In genomic region chr12:54608786-54609185, GRCh38 we compare ENCODE assay signal across 27 cellular contexts. TPM values are rescaled to one million over a fixed set of nuclear protein-coding genes. Genes with fewer than 3 reads are reported as not detected.
DNase-seq lines count a peak whose midpoint lies in the region; ATAC-seq and TF ChIP-seq lines count a peak whose summit lies in the region.
"Had no signal": no experiment of that assay in that cellular context is flagged by ENCODE, and none has a peak within 500 bp of the region (broad histone marks: within the 10 kb centered on the region; RNA-seq: fewer than 3 reads in every experiment).

No MANE protein-coding gene starts in this region.

- H3K4me3 ChIP-seq in SK-N-MC (no peak overlapping the region), gastrocnemius medialis (no peak overlapping the region)
- H3K4me3 ChIP-seq: BLaER1, GM12878 had no signal

- ATAC-seq in left lobe of liver (no peak), gastrocnemius medialis (no peak)
- ATAC-seq: GM12878 had no signal

- no peaks in the 10 kb centered on the region for H3K27me3 ChIP-seq in gastrocnemius medialis
- H3K27me3 ChIP-seq: BLaER1 had no signal

- H3K27ac ChIP-seq in SK-N-MC (peak overlapping the region; percentile 71), gastrocnemius medialis (no peak overlapping the region)
- H3K27ac ChIP-seq: BLaER1 had no signal

- no peak overlapping the region for H3K4me3 Mint-ChIP-seq in activated CD4-positive, alpha-beta T cell treated with anti-CD3 and anti-CD28 coated beads, Interleukin-2, amount 10 ng/mL, durations not matched to agents 24 days and 14 days
- H3K4me3 Mint-ChIP-seq: CD14-positive monocyte; CD4-positive, alpha-beta memory T cell; CD4-positive, CD25-positive, alpha-beta regulatory T cell; CD8-positive, alpha-beta memory T cell had no signal

- H3K36me3 Mint-ChIP-seq in activated CD4-positive, alpha-beta T cell treated with anti-CD3 and anti-CD28 coated beads, Interleukin-2, amount 10 ng/mL, durations not matched to agents 24 days and 14 days (ENCODE audit: low read depth): no peaks in the 10 kb centered on the region
- H3K36me3 Mint-ChIP-seq: CD14-positive monocyte; CD4-positive, alpha-beta memory T cell; CD4-positive, CD25-positive, alpha-beta regulatory T cell; CD8-positive, alpha-beta memory T cell had no signal

- no peak for DNase-seq in activated CD4-positive, alpha-beta T cell treated with anti-CD3 and anti-CD28 coated beads, Interleukin-2, amount 10 ng/mL, durations not matched to agents 24 days and 14 days
- DNase-seq in activated CD4-positive, alpha-beta T cell treated with anti-CD3 and anti-CD28 coated beads, Interleukin-2, amount 50 U/mL, for 48 hours: no peak
- DNase-seq in SK-N-MC (ENCODE audit: low read depth, low spot score) (no peak), left lobe of liver (ENCODE audit: low spot score) (peak; percentile 12), renal cortical epithelial cell (ENCODE audit: low read depth) (peak; percentile 15), gastrocnemius medialis (no peak), NCI-H2171 treated with DMSO at 0.1 percent for 48 hours (lab: John Stamatoyannopoulos, UW) (no peak), cerebellum (ENCODE audit: low spot score) (no peak)
- DNase-seq: 8988T; ACHN; BE2C; CD4-positive, alpha-beta memory T cell; CD4-positive, CD25-positive, alpha-beta regulatory T cell; CD8-positive, alpha-beta memory T cell; COR-L47; DMS 273 treated with DMSO at 0.1 percent for 48 hours; DMS153; DMS79; DND-41; EL; GDM1 had no signal

- peaks cover 25% of the 10 kb centered on the region for H3K27me3 Mint-ChIP-seq in activated CD4-positive, alpha-beta T cell treated with anti-CD3 and anti-CD28 coated beads, Interleukin-2, amount 10 ng/mL, durations not matched to agents 24 days and 14 days

- TF ChIP-seq POLR2A in gastrocnemius medialis (IDR thresholded peaks at IDR 0.05): no peak

- in situ Hi-C loops in gastrocnemius medialis (cut with MboI; ENCODE audit: low sequenced_read_pairs in 4 of 4): no loop called here

- peak overlapping the region; percentile 40 for H3K27ac Mint-ChIP-seq in activated CD4-positive, alpha-beta T cell treated with anti-CD3 and anti-CD28 coated beads, Interleukin-2, amount 10 ng/mL, durations not matched to agents 24 days and 14 days
- H3K27ac Mint-ChIP-seq: CD14-positive monocyte; CD4-positive, alpha-beta memory T cell had no signal

- H3K9me3 ChIP-seq in SK-N-MC (ENCODE audit: low read depth, low read length) (no peaks in the 10 kb centered on the region), gastrocnemius medialis (no peaks in the 10 kb centered on the region)
- H3K9me3 ChIP-seq: BE2C, BLaER1 had no signal

- H3K36me3 ChIP-seq in SK-N-MC (ENCODE audit: insufficient read depth, low read length): no peaks in the 10 kb centered on the region
- no peaks in the 10 kb centered on the region for H3K36me3 ChIP-seq in gastrocnemius medialis
- H3K36me3 ChIP-seq: BE2C, BLaER1 had no signal

- no peaks in the 10 kb centered on the region for H3K4me1 Mint-ChIP-seq in activated CD4-positive, alpha-beta T cell treated with anti-CD3 and anti-CD28 coated beads, Interleukin-2, amount 10 ng/mL, durations not matched to agents 24 days and 14 days
- H3K4me1 Mint-ChIP-seq: CD14-positive monocyte; CD4-positive, alpha-beta memory T cell; CD4-positive, CD25-positive, alpha-beta regulatory T cell; CD8-positive, alpha-beta memory T cell had no signal

- no peaks in the 10 kb centered on the region for H3K9me3 Mint-ChIP-seq in activated CD4-positive, alpha-beta T cell treated with anti-CD3 and anti-CD28 coated beads, Interleukin-2, amount 10 ng/mL, durations not matched to agents 24 days and 14 days
- H3K9me3 Mint-ChIP-seq: CD14-positive monocyte; CD4-positive, alpha-beta memory T cell; CD8-positive, alpha-beta memory T cell had no signal

- peaks cover 0 to 5% of the 10 kb centered on the region in 2 donors for H3K4me1 ChIP-seq in gastrocnemius medialis
- H3K4me1 ChIP-seq: BE2C, BLaER1 had no signal

- intact Hi-C loops in activated CD4-positive, alpha-beta T cell treated with anti-CD3 and anti-CD28 coated beads, Interleukin-2, amount 10 ng/mL, durations not matched to agents 24 days and 14 days (cut with micrococcal nuclease): no loop called here
- intact Hi-C loops in gastrocnemius medialis (cut with DNase I; ENCODE audit: low total_unique reads): no loop called here

- no peak for TF ChIP-seq CTCF in gastrocnemius medialis (IDR thresholded peaks at IDR 0.05 in 4 of 5, conservative IDR thresholded peaks at IDR 0.05 in 1 of 5)

- H3K9ac ChIP-seq in SK-N-MC (ENCODE audit: insufficient read length): no peak overlapping the region
- H3K9ac ChIP-seq: BLaER1 had no signal

RNA-seq across cellular contexts. Expression of gene PPP1R1A, which starts 20.3 kb away (rescaled TPM):
- total RNA-seq in activated CD4-positive, alpha-beta T cell treated with anti-CD3 and anti-CD28 coated beads, Interleukin-2, amount 10 ng/mL, durations not matched to agents 24 days and 14 days: not detected in 2 replicates
- total RNA-seq in left lobe of liver (60.9 TPM), renal cortical epithelial cell (4.0 and 28.2 TPM in 2 replicates), gastrocnemius medialis (100 to 1,000 TPM; 209 to 312 (median 235) TPM), cerebellum (12.8 TPM)
- total RNA-seq: CD4-positive, alpha-beta memory T cell; CD4-positive, CD25-positive, alpha-beta regulatory T cell; CD8-positive, alpha-beta memory T cell; Daoy; G401; GM12878 had no signal

RNA-seq across cellular contexts. Expression of gene LACRT, which starts 25.9 kb away (rescaled TPM):
- not detected in 2 replicates for total RNA-seq in activated CD4-positive, alpha-beta T cell treated with anti-CD3 and anti-CD28 coated beads, Interleukin-2, amount 10 ng/mL, durations not matched to agents 24 days and 14 days
- total RNA-seq in left lobe of liver (not detected), renal cortical epithelial cell (not detected in 2 replicates), gastrocnemius medialis (not detected), cerebellum (not detected)
- total RNA-seq: A673; CD4-positive, alpha-beta memory T cell; CD4-positive, CD25-positive, alpha-beta regulatory T cell; CD8-positive, alpha-beta memory T cell; Daoy; G401; GM12878 had no signal

RNA-seq across cellular contexts. Expression of gene DCD, which starts 39.4 kb away (rescaled TPM):
- total RNA-seq in activated CD4-positive, alpha-beta T cell treated with anti-CD3 and anti-CD28 coated beads, Interleukin-2, amount 10 ng/mL, durations not matched to agents 24 days and 14 days: not detected in 2 replicates
- total RNA-seq in left lobe of liver (not detected), renal cortical epithelial cell (not detected in 2 replicates), gastrocnemius medialis (not detected), cerebellum (not detected)
- total RNA-seq: A673; CD4-positive, alpha-beta memory T cell; CD4-positive, CD25-positive, alpha-beta regulatory T cell; CD8-positive, alpha-beta memory T cell; Daoy; G401; GM12878 had no signal

RNA-seq across cellular contexts. Expression of gene PDE1B, which starts 59.4 kb away (rescaled TPM):
- 23.6 and 26.3 TPM in 2 replicates for total RNA-seq in activated CD4-positive, alpha-beta T cell treated with anti-CD3 and anti-CD28 coated beads, Interleukin-2, amount 10 ng/mL, durations not matched to agents 24 days and 14 days
- total RNA-seq in left lobe of liver: 1.4 TPM
- 0.20 TPM in 1 of 2 replicates, not detected in the other for total RNA-seq in renal cortical epithelial cell
- 1 to 10 TPM in 1 of 4 donors, under 1 TPM in 2, not detected in 1; 0.42 to 1.5 (median 0.63) TPM for total RNA-seq in gastrocnemius medialis
- 31.1 TPM for total RNA-seq in cerebellum
- total RNA-seq: G401 had no signal

Comparison
In these comparisons a context has a peak if more than half of its experiments do, and no peak if none do; other contexts are left out.
1. DNase-seq: peak in left lobe of liver (single experiment) and renal cortical epithelial cell (single experiment); none in activated CD4-positive, alpha-beta T cell treated with anti-CD3 and anti-CD28 coated beads, Interleukin-2, amount 10 ng/mL, durations not matched to agents 24 days and 14 days (single experiment), activated CD4-positive, alpha-beta T cell treated with anti-CD3 and anti-CD28 coated beads, Interleukin-2, amount 50 U/mL, for 48 hours (0 of 2), SK-N-MC (single experiment), gastrocnemius medialis (0 of 2), NCI-H2171 treated with DMSO at 0.1 percent for 48 hours (single experiment) and cerebellum (single experiment).